In the genomic region with DNA sequence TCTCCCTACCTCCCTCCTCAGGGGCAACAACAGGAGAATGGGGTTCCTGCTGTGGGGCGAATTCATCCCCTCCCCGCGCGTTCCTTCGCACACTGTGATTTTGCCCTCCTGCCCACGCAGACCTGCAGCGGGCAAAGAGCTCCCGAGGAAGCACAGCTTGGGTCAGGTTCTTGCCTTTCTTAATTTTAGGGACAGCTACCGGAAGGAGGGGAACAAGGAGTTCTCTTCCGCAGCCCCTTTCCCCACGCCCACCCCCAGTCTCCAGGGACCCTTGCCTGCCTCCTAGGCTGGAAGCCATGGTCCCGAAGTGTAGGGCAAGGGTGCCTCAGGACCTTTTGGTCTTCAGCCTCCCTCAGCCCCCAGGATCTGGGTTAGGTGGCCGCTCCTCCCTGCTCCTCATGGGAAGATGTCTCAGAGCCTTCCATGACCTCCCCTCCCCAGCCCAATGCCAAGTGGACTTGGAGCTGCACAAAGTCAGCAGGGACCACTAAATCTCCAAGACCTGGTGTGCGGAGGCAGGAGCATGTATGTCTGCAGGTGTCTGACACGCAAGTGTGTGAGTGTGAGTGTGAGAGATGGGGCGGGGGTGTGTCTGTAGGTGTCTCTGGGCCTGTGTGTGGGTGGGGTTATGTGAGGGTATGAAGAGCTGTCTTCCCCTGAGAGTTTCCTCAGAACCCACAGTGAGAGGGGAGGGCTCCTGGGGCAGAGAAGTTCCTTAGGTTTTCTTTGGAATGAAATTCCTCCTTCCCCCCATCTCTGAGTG, we compare ENCODE assay signal across 18 cellular contexts. TPM values are rescaled to one million over a fixed set of nuclear protein-coding genes. Genes with fewer than 3 reads are reported as not detected.
A peak's percentile ranks its signal among the peaks of the same experiment; 100 is the strongest.
DNase-seq lines count a peak whose midpoint lies in the region; ATAC-seq, FAIRE-seq and TF ChIP-seq lines count a peak whose summit lies in the region.
"Had no signal": no experiment of that assay in that cellular context is flagged by ENCODE, and none has a peak within 500 bp of the region (broad histone marks: within the 10 kb centered on the region; RNA-seq: fewer than 3 reads in every experiment).

No MANE protein-coding gene starts in this region.

- H3K9ac ChIP-seq in neuronal stem cell (ENCODE audit: low read depth, low read length, poor library complexity), result peak overlapping the region; percentile 15

- WGBS in neuronal stem cell (ENCODE audit: extremely low coverage in 2 of 2, insufficient read length in 2 of 2, insufficient replicate concordance in 1 of 2), 2 donors, result no CpG with 5 or more reads among the region's 16 CpGs

- H3K4me2 ChIP-seq in neuronal stem cell (ENCODE audit: insufficient read depth, low read length, poor library complexity, severe bottlenecking), result no peak overlapping the region

- no peak overlapping the region for H2BK15ac ChIP-seq in neuronal stem cell (ENCODE audit: low read length)

- ATAC-seq in GM21367 (IDR thresholded peaks at IDR 0.05; ENCODE audit: unreplicated experiment) (no peak), GM19452 (IDR thresholded peaks at IDR 0.05; ENCODE audit: unreplicated experiment) (no peak)
- ATAC-seq: pancreas had no signal

- no peak overlapping the region for H2BK5ac ChIP-seq in neuronal stem cell (ENCODE audit: low read length)

- no peak overlapping the region for H2AK5ac ChIP-seq in neuronal stem cell (ENCODE audit: low read depth, low read length)

- H3K18ac ChIP-seq in neuronal stem cell (ENCODE audit: low read length), result no peak overlapping the region

- H3K27ac ChIP-seq in AG04450 (ENCODE audit: low read depth, low read length), result peak overlapping the region; percentile 21
- no peak overlapping the region for H3K27ac ChIP-seq in HEK293 (ENCODE audit: extremely low read depth, low read depth, low read length)
- peak overlapping the region; percentile 79 to 90 for H3K27ac ChIP-seq in coronary artery
- no peak overlapping the region for H3K27ac ChIP-seq in neuronal stem cell (replicated peaks; ENCODE audit: low read length)
- H3K27ac ChIP-seq: pancreas had no signal

- CTCF ChIA-PET in AG04450 (lab: Charles Lee) (no interaction called here), HEK293 (lab: Yijun Ruan, JAX) (interaction anchor here (0.5 to 1.5 kb wide), 3 partner anchors 45 to 50 kb away, joined by 3 to 4 read pairs (median 3); a partner anchor contains a TSS)

- H3K23ac ChIP-seq in neuronal stem cell (ENCODE audit: low read depth, low read length, poor library complexity), result no peak overlapping the region

- H3K9me3 ChIP-seq in AG04450 (ENCODE audit: control insufficient read depth, insufficient read depth, low read length) (no peaks in the 10 kb centered on the region), HEK293 (ENCODE audit: control insufficient read depth, insufficient read depth, low read depth, low read length) (no peaks in the 10 kb centered on the region), neuronal stem cell (replicated peaks in 1 of 2; ENCODE audit: control insufficient read depth in 2 of 2, insufficient read depth in 1 of 2, low read depth in 1 of 2, low read length in 2 of 2) (no peaks in the 10 kb centered on the region)
- H3K9me3 ChIP-seq: pancreas had no signal

- H3K27me3 ChIP-seq in AG04450 (ENCODE audit: control insufficient read depth, insufficient read depth, low read length), result no peaks in the 10 kb centered on the region
- no peaks in the 10 kb centered on the region for H3K27me3 ChIP-seq in neuronal stem cell (ENCODE audit: control insufficient read depth in 3 of 3, insufficient read depth in 3 of 3, low read depth in 1 of 3, low read length in 3 of 3)
- H3K27me3 ChIP-seq: pancreas had no signal

- no peak overlapping the region for H2BK12ac ChIP-seq in neuronal stem cell (ENCODE audit: low read length)

- no peak overlapping the region for H4K8ac ChIP-seq in neuronal stem cell (ENCODE audit: low read depth, low read length)

- TF ChIP-seq CTCF in AG04450 (IDR thresholded peaks at IDR 0.05; ENCODE audit: low read depth, low read length) (no peak), HEK293 (tag by site-specific recombination; IDR thresholded peaks at IDR 0.05) (no peak), coronary artery (IDR thresholded peaks at IDR 0.05) (no peak)

- no peaks in the 10 kb centered on the region; the same call in 1 of the 2 replicates for H3K4me1 ChIP-seq in HEK293 (ENCODE audit: control insufficient read depth, insufficient read depth, low read length)
- peaks cover 7 to 12% of the 10 kb centered on the region in 2 donors for H3K4me1 ChIP-seq in neuronal stem cell (ENCODE audit: control insufficient read depth in 2 of 2, insufficient read depth in 1 of 2, low read depth in 1 of 2, low read length in 2 of 2)

- H3K4me3 ChIP-seq in AG04450 (ENCODE audit: low read depth, low read length) (no peak overlapping the region), HEK293 (ENCODE audit: low read depth, low read length) (no peak overlapping the region), coronary artery (no peak overlapping the region), neuronal stem cell (ENCODE audit: low read length in 2 of 2) (no peak overlapping the region)
- H3K4me3 ChIP-seq: pancreas had no signal

- no peak for DNase-seq in AG04450 (ENCODE audit: low read depth, low spot score)
- peak; percentile 66 for DNase-seq in coronary artery (ENCODE audit: low spot score)
- DNase-seq in neuronal stem cell (ENCODE audit: low spot score), result no peak
- DNase-seq in stimulated activated CD4-positive, alpha-beta T cell treated with anti-CD3 and anti-CD28 coated beads, Interleukin-1b, Interleukin-23, amount 100 ng/mL, for 48 hours, result no peak
- DNase-seq in RCC 7860 (ENCODE audit: low spot score), result no peak
- DNase-seq: central memory CD4-positive, alpha-beta T cell; EL; mammary epithelial cell; NCI-H1105 treated with DMSO at 0.1 percent for 48 hours; NCI-H446; stimulated activated CD4-positive, alpha-beta T cell treated with anti-CD3 and anti-CD28 coated beads, Interleukin-12 subunit alpha, Interleukin-12 subunit beta, amount 100 ng/mL, for 4 hours had no signal

- H2AFZ ChIP-seq in neuronal stem cell (ENCODE audit: low read length), result no peak overlapping the region

- no peak for FAIRE-seq in RCC 7860 (lab: Jason Lieb, UNC)
- FAIRE-seq: GM12892, pancreas had no signal

- H2BK120ac ChIP-seq in neuronal stem cell (ENCODE audit: low read depth, low read length), result no peak overlapping the region

- no peak overlapping the region for H4K91ac ChIP-seq in neuronal stem cell (ENCODE audit: low read depth, low read length, poor library complexity)

- H3K36me3 ChIP-seq in HEK293 (ENCODE audit: control insufficient read depth in 2 of 2, insufficient read depth in 1 of 2, low read length in 2 of 2), result peaks cover 0 to 42% of the 10 kb centered on the region in 2 experiments; a peak in 2 of 3 replicates
- H3K36me3 ChIP-seq in neuronal stem cell (replicated peaks in 1 of 2; ENCODE audit: control insufficient read depth in 2 of 2, insufficient read depth in 2 of 2, low read length in 2 of 2), result peaks cover 18 to 57% of the 10 kb centered on the region in 2 donors

- peaks cover 2% of the 10 kb centered on the region for H3K79me1 ChIP-seq in neuronal stem cell (ENCODE audit: low read depth, low read length)

- no peak overlapping the region for H3K4ac ChIP-seq in neuronal stem cell (ENCODE audit: low read length)

- POLR2A ChIA-PET in AG04450 (lab: Yijun Ruan, JAX), result interaction anchor here (0.5 kb wide), 1 partner anchor 168 kb away, joined by 11 read pairs; no protein-coding TSS in a partner anchor
- POLR2A ChIA-PET in HEK293 (lab: Yijun Ruan, JAX), result no interaction called here

- no peak overlapping the region for H3K14ac ChIP-seq in neuronal stem cell (ENCODE audit: low read length)

TF ChIP-seq in HEK293, 187 proteins besides CTCF, POLR2A, EP300 and RAD21:
- TF ChIP-seq EGR2 (tag by site-specific recombination; IDR thresholded peaks at IDR 0.05; ENCODE audit: low read depth) (peak; percentile 71), BCL11A (tag by site-specific recombination; IDR thresholded peaks at IDR 0.05; ENCODE audit: low read depth) (no peak), SP2 (tag by site-specific recombination; IDR thresholded peaks at IDR 0.05) (no peak), KLF8 (tag by site-specific recombination; IDR thresholded peaks at IDR 0.05) (no peak), ZNF560 (tag by site-specific recombination; IDR thresholded peaks at IDR 0.05; ENCODE audit: borderline replicate concordance) (no peak), ZNF335 (tag by site-specific recombination; conservative IDR thresholded peaks at IDR 0.05) (no peak), ZNF112 (tag by site-specific recombination; IDR thresholded peaks at IDR 0.05) (no peak), GLIS2 (tag by site-specific recombination; IDR thresholded peaks at IDR 0.05) (no peak), ZNF510 (tag by site-specific recombination; IDR thresholded peaks at IDR 0.05; ENCODE audit: insufficient replicate concordance) (no peak), ZNF211 (tag by site-specific recombination; IDR thresholded peaks at IDR 0.05; ENCODE audit: low read depth) (no peak), HOXA7 (CRISPR knock-in tag; IDR thresholded peaks at IDR 0.05; ENCODE audit: borderline replicate concordance) (no peak), ZNF394 (tag by site-specific recombination; IDR thresholded peaks at IDR 0.05; ENCODE audit: borderline replicate concordance) (no peak), ZFHX2 (tag by site-specific recombination; conservative IDR thresholded peaks at IDR 0.05) (peak; percentile 79)
- TF ChIP-seq, protein P1, sequence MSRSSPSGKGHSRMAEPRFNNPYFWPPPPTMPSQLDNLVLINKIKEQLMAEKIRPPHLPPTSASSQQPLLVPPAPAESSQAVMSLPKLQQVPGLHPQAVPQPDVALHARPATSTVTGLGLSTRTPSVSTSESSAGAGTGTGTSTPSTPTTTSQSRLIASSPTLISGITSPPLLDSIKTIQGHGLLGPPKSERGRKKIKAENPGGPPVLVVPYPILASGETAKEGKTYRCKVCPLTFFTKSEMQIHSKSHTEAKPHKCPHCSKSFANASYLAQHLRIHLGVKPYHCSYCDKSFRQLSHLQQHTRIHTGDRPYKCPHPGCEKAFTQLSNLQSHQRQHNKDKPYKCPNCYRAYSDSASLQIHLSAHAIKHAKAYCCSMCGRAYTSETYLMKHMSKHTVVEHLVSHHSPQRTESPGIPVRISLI (tag by site-specific recombination; IDR thresholded peaks at IDR 0.05), result no peak

RNA-seq across cellular contexts. Expression of a gene that starts 47.7 kb away (rescaled TPM):
- not detected in 2 replicates for polyA plus RNA-seq in AG04450 (2011; rRNA removed)
- polyA minus RNA-seq in AG04450 (2011; rRNA and poly(A)+ RNA removed), result not detected in 2 replicates
- not detected for polyA plus RNA-seq in neuronal stem cell (2013, experiment 1 of 2)
- not detected for polyA plus RNA-seq in neuronal stem cell (2013, experiment 2 of 2)
- polyA plus RNA-seq: CD14-positive monocyte, esophagus, mammary epithelial cell, pancreas had no signal

RNA-seq across cellular contexts. Expression of a gene that starts 49.6 kb away (rescaled TPM):
- polyA plus RNA-seq in AG04450 (2011; rRNA removed), result 181 and 222 TPM in 2 replicates
- 263 and 288 TPM in 2 replicates for polyA minus RNA-seq in AG04450 (2011; rRNA and poly(A)+ RNA removed)
- 77.5 TPM for polyA plus RNA-seq in neuronal stem cell (2013, experiment 1 of 2)
- polyA plus RNA-seq in neuronal stem cell (2013, experiment 2 of 2), result 79.6 TPM

Comparison
In these comparisons a context has a peak if more than half of its experiments do, and no peak if none do; other contexts are left out.
1. H3K27ac ChIP-seq: peak in AG04450 (single experiment) and coronary artery (2 of 2); none in HEK293 (single experiment) and neuronal stem cell (single experiment).